24 cellular contexts compared by ENCODE assay signal in the genomic region with DNA sequence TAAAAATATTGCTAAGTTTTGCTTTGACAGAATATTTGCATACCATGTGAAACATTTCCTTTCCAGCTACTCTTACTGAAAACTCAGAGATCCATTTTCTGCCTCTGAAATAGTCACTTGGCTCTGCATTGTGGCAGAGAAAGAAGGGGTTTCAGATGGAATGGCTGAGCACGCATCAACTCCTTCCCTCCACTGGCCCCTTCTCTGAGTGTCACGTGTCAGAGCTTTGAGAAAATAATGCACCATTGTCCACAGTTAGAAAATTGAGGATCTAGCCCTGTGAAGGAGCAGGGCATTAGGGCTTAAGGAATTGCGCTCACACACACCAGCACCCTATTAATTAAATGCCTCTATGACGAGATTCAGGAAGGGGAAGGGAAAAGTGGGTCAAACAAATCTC.
DNase-seq lines count a peak whose midpoint lies in the region; TF ChIP-seq lines count a peak whose summit lies in the region.
"Had no signal": no experiment of that assay in that cellular context is flagged by ENCODE, and none has a peak within 500 bp of the region (broad histone marks: within the 10 kb centered on the region; RNA-seq: fewer than 3 reads in every experiment).

No MANE protein-coding gene starts in this region.

- no peaks in the 10 kb centered on the region for H3K27me3 ChIP-seq in mammary epithelial cell (ENCODE audit: insufficient read depth, low read length)
- H3K27me3 ChIP-seq in breast epithelium = no peaks in the 10 kb centered on the region
- no peaks in the 10 kb centered on the region for H3K27me3 ChIP-seq in mesendoderm (ENCODE audit: insufficient read depth, low read length, poor library complexity)
- H3K27me3 ChIP-seq: MG63, SJCRH30 had no signal

- no peak overlapping the region for H3K4me3 ChIP-seq in mammary epithelial cell (replicated peaks in 1 of 3; ENCODE audit: insufficient read depth in 1 of 3, low read depth in 2 of 3, low read length in 3 of 3)
- H3K4me3 ChIP-seq in breast epithelium = no peak overlapping the region
- no peak overlapping the region for H3K4me3 ChIP-seq in mesendoderm (ENCODE audit: low read length)
- H3K4me3 ChIP-seq: MG63, SJCRH30 had no signal

- in situ Hi-C loops in mammary epithelial cell (cut with MboI; ENCODE audit: low sequenced_read_pairs in 2 of 2) = loop anchor here in 1 of 2 donors (25.0 kb wide), 1 partner anchor 899 kb away; no protein-coding TSS in a partner anchor

- DNase-seq in mammary epithelial cell (no peak), breast epithelium (ENCODE audit: low spot score in 2 of 2) (no peak), mesendoderm (no peak), putamen (ENCODE audit: low spot score) (peak; percentile 17), SHP77 treated with DMSO at 0.1 percent for 48 hours (lab: John Stamatoyannopoulos, UW) (no peak), DMS 273 treated with DMSO at 0.1 percent for 48 hours (lab: John Stamatoyannopoulos, UW) (no peak)
- no peak for DNase-seq in activated T-cell treated with anti-CD3 and anti-CD28 coated beads, Interleukin-2, amount 50 U/mL, for 24 hours
- DNase-seq: 8988T, ACHN, Calu3, DMS153, DND-41, IMR-90, KG1, MG63, NCI-H1417, NCI-H1694, NCI-H2029 treated with DMSO at 0.1 percent for 48 hours, NCI-H2171, NCI-H226, NCI-H524, NCI-H774, PC-3 had no signal

- no peaks in the 10 kb centered on the region for H4K20me1 ChIP-seq in mammary epithelial cell (ENCODE audit: insufficient read depth, low read length)

- no peak overlapping the region for H2BK5ac ChIP-seq in mesendoderm (ENCODE audit: low read length)

- no peak overlapping the region for H3K4me3 Mint-ChIP-seq in activated T-cell treated with anti-CD3 and anti-CD28 coated beads, Interleukin-2, amount 50 U/mL, for 24 hours

- H3K27ac ChIP-seq in mammary epithelial cell (ENCODE audit: insufficient read depth, low read depth, low read length) (no peak overlapping the region), breast epithelium (no peak overlapping the region), mesendoderm (ENCODE audit: low read depth, low read length) (no peak overlapping the region)
- H3K27ac ChIP-seq: SJCRH30 had no signal

- TF ChIP-seq CTCF in mammary epithelial cell (conservative IDR thresholded peaks at IDR 0.05 in 1 of 2, IDR thresholded peaks at IDR 0.05 in 1 of 2; ENCODE audit: extremely low read depth in 1 of 2, insufficient read depth in 1 of 2, low read depth in 1 of 2, low read length in 2 of 2) = no peak
- TF ChIP-seq CTCF in breast epithelium (IDR thresholded peaks at IDR 0.05) = no peak

- H3K9me3 ChIP-seq in mammary epithelial cell (replicated peaks; ENCODE audit: insufficient read depth, low read length) = no peaks in the 10 kb centered on the region
- H3K9me3 ChIP-seq in breast epithelium = no peaks in the 10 kb centered on the region
- H3K9me3 ChIP-seq: MG63, SJCRH30 had no signal

- H4K8ac ChIP-seq in mesendoderm (ENCODE audit: low read depth, low read length) = no peak overlapping the region

- H3K4me1 Mint-ChIP-seq in activated T-cell treated with anti-CD3 and anti-CD28 coated beads, Interleukin-2, amount 50 U/mL, for 24 hours (ENCODE audit: low read depth) = no peaks in the 10 kb centered on the region

- no TSS peak for BruUV-seq in mammary epithelial cell (replicated peaks; lab: Mats Ljungman, UMichigan)

- H3K27ac Mint-ChIP-seq in activated T-cell treated with anti-CD3 and anti-CD28 coated beads, Interleukin-2, amount 50 U/mL, for 24 hours = no peak overlapping the region

- H3K4me2 ChIP-seq in mammary epithelial cell (ENCODE audit: insufficient read depth, low read depth, low read length) (no peak overlapping the region), mesendoderm (ENCODE audit: low read length) (no peak overlapping the region)

- intact Hi-C loops in mammary epithelial cell (cut with micrococcal nuclease) (no loop called here), breast epithelium (cut with DNase I; ENCODE audit: low total_unique reads) (no loop called here)

- H2BK15ac ChIP-seq in mesendoderm (replicated peaks; ENCODE audit: low read depth) = no peak overlapping the region

- no peak overlapping the region for H3K56ac ChIP-seq in mesendoderm (ENCODE audit: low read length)

- H3K36me3 Mint-ChIP-seq in activated T-cell treated with anti-CD3 and anti-CD28 coated beads, Interleukin-2, amount 50 U/mL, for 24 hours (ENCODE audit: low read depth) = no peaks in the 10 kb centered on the region

- dilution Hi-C loops in mammary epithelial cell (cut with HindIII; ENCODE audit: low sequenced_read_pairs) = no loop called here

- no peaks in the 10 kb centered on the region for H3K79me2 ChIP-seq in mammary epithelial cell (ENCODE audit: insufficient read depth, low read length)
- H3K79me2 ChIP-seq in mesendoderm (ENCODE audit: control insufficient read depth, insufficient read depth, low read length) = no peaks in the 10 kb centered on the region

- no peak overlapping the region for H3K4ac ChIP-seq in mesendoderm (ENCODE audit: low read depth, low read length)

- CTCF ChIA-PET in mammary epithelial cell (lab: Charles Lee; ENCODE audit: low non-redundant PET) = no interaction called here

- no peak overlapping the region for H3K23ac ChIP-seq in mesendoderm (ENCODE audit: low read length)

- H3K18ac ChIP-seq in mesendoderm (ENCODE audit: low read length) = peak overlapping the region; percentile 84

- H2AK5ac ChIP-seq in mesendoderm (ENCODE audit: low read length) = no peak overlapping the region

- no peaks in the 10 kb centered on the region for H3K79me1 ChIP-seq in mesendoderm (ENCODE audit: low read length)

- TF ChIP-seq POLR2A in breast epithelium (IDR thresholded peaks at IDR 0.05) = no peak

- H3K4me1 ChIP-seq in mammary epithelial cell (ENCODE audit: insufficient read depth, low read length) (no peaks in the 10 kb centered on the region), breast epithelium (no peaks in the 10 kb centered on the region), mesendoderm (ENCODE audit: control insufficient read depth, low read depth, low read length) (no peaks in the 10 kb centered on the region)
- H3K4me1 ChIP-seq: SJCRH30 had no signal

- H3K36me3 ChIP-seq in mammary epithelial cell (ENCODE audit: insufficient read depth, low read length) (no peaks in the 10 kb centered on the region), breast epithelium (no peaks in the 10 kb centered on the region), mesendoderm (ENCODE audit: control insufficient read depth, insufficient read depth, low read length) (no peaks in the 10 kb centered on the region)
- H3K36me3 ChIP-seq: MG63, SJCRH30 had no signal

- H4K5ac ChIP-seq in mesendoderm (ENCODE audit: low read length) = no peak overlapping the region

- H2AFZ ChIP-seq in mammary epithelial cell (ENCODE audit: low read depth, low read length) = peak overlapping the region; percentile 39

- H3K27me3 Mint-ChIP-seq in activated T-cell treated with anti-CD3 and anti-CD28 coated beads, Interleukin-2, amount 50 U/mL, for 24 hours = no peaks in the 10 kb centered on the region

- H3K9me3 Mint-ChIP-seq in activated T-cell treated with anti-CD3 and anti-CD28 coated beads, Interleukin-2, amount 50 U/mL, for 24 hours = no peaks in the 10 kb centered on the region

- H2BK120ac ChIP-seq in mesendoderm (ENCODE audit: low read depth, low read length) = no peak overlapping the region

- H3K9ac ChIP-seq in mammary epithelial cell (ENCODE audit: insufficient read depth, low read length) = no peak overlapping the region
- no peak overlapping the region for H3K9ac ChIP-seq in mesendoderm (ENCODE audit: low read length)

- 53% methylated on average over 4 of the region's 4 CpGs for WGBS in mammary epithelial cell (ENCODE audit: low coverage, missing lambda C conversion rate)
- no CpG with 5 or more reads among the region's 4 CpGs for WGBS in mesendoderm (ENCODE audit: extremely low coverage, insufficient coverage, low lambda C conversion rate)
